21 cellular contexts compared by ENCODE assay signal in genomic region chrX:54708404-54708803, GRCh38.
DNase-seq lines count a peak whose midpoint lies in the region; ATAC-seq, FAIRE-seq and TF ChIP-seq lines count a peak whose summit lies in the region.
"Had no signal": no experiment of that assay in that cellular context is flagged by ENCODE, and none has a peak within 500 bp of the region (broad histone marks: within the 10 kb centered on the region; RNA-seq: fewer than 3 reads in every experiment).

No MANE protein-coding gene starts in this region.

- no peak for TF ChIP-seq POLR2A in right lobe of liver (IDR thresholded peaks at IDR 0.05)

- DNase-seq in GM12865 (ENCODE audit: low read depth) (peak; percentile 41), HuH-7.5 (ENCODE audit: low spot score) (peak; percentile 4), left lobe of liver (ENCODE audit: low spot score) (peak; percentile 80), right lobe of liver (peak; percentile 27 to 79 (median 58)), left cardiac atrium (no peak), type B pancreatic cell (ENCODE audit: extremely low spot score, unreplicated experiment) (no peak), GM19239 (ENCODE audit: insufficient read length, low spot score) (no peak)
- DNase-seq in activated CD4-positive, alpha-beta T cell treated with anti-CD3 and anti-CD28 coated beads, Interleukin-2, amount 10 ng/mL, durations not matched to agents 7 days and 5 days, result no peak
- DNase-seq: C1 segment of cervical spinal cord; Calu3; CD4-positive, alpha-beta memory T cell; COR-L47; DMS79; EL; GDM1; GOT3; HFFc6 had no signal

- POLR2A ChIA-PET in activated CD4-positive, alpha-beta T cell treated with anti-CD3 and anti-CD28 coated beads, Interleukin-2, amount 10 ng/mL, durations not matched to agents 7 days and 5 days (lab: Charles Lee), result no interaction called here

- peaks cover 4% of the 10 kb centered on the region for H3K27me3 Mint-ChIP-seq in activated CD4-positive, alpha-beta T cell treated with anti-CD3 and anti-CD28 coated beads, Interleukin-2, amount 10 ng/mL, durations not matched to agents 7 days and 5 days
- H3K27me3 Mint-ChIP-seq in type B pancreatic cell, result no peaks in the 10 kb centered on the region

- no peak overlapping the region for H3K4me3 Mint-ChIP-seq in activated CD4-positive, alpha-beta T cell treated with anti-CD3 and anti-CD28 coated beads, Interleukin-2, amount 10 ng/mL, durations not matched to agents 7 days and 5 days
- H3K4me3 Mint-ChIP-seq in type B pancreatic cell, result no peak overlapping the region
- H3K4me3 Mint-ChIP-seq: CD4-positive, alpha-beta memory T cell; HFFc6 had no signal

- no peak for FAIRE-seq in GM19239 (lab: Jason Lieb, UNC)
- FAIRE-seq: GM12891, GM18507, H54 had no signal

- peak; percentile 91 for ATAC-seq in left lobe of liver
- ATAC-seq in right lobe of liver, result peak; percentile 91 to 97 (median 94)
- no peak for ATAC-seq in left cardiac atrium

- H3K4me1 ChIP-seq in right lobe of liver, result peaks cover 0 to 26% (median 0%) of the 10 kb centered on the region in 4 donors
- H3K4me1 ChIP-seq: HAP-1 had no signal

- H3K27ac ChIP-seq in right lobe of liver, result peak overlapping the region in 2 of 3 donors; percentile 23 to 50

- H3K9me3 Mint-ChIP-seq in activated CD4-positive, alpha-beta T cell treated with anti-CD3 and anti-CD28 coated beads, Interleukin-2, amount 10 ng/mL, durations not matched to agents 7 days and 5 days, result no peaks in the 10 kb centered on the region
- H3K9me3 Mint-ChIP-seq in type B pancreatic cell, result peaks cover 4% of the 10 kb centered on the region
- H3K9me3 Mint-ChIP-seq: HFFc6 had no signal

- WGBS in right lobe of liver (ENCODE audit: insufficient coverage, low coverage, low lambda C conversion rate, missing lambda C conversion rate), result 22% methylated on average over 2 of the region's 2 CpGs

- H3K27me3 ChIP-seq in right lobe of liver, result no peaks in the 10 kb centered on the region

- no peak overlapping the region for H3K27ac Mint-ChIP-seq in activated CD4-positive, alpha-beta T cell treated with anti-CD3 and anti-CD28 coated beads, Interleukin-2, amount 10 ng/mL, durations not matched to agents 7 days and 5 days
- H3K27ac Mint-ChIP-seq in type B pancreatic cell, result no peak overlapping the region
- H3K27ac Mint-ChIP-seq: CD4-positive, alpha-beta memory T cell; HFFc6 had no signal

- no peaks in the 10 kb centered on the region for H3K36me3 ChIP-seq in right lobe of liver
- H3K36me3 ChIP-seq: HAP-1 had no signal

- no peak for TF ChIP-seq CTCF in GM12865 (IDR thresholded peaks at IDR 0.05; ENCODE audit: insufficient read depth, low read depth, low read length, missing control alignments)
- no peak for TF ChIP-seq CTCF in right lobe of liver (IDR thresholded peaks at IDR 0.05)
- TF ChIP-seq CTCF in type B pancreatic cell (conservative IDR thresholded peaks at IDR 0.05), result no peak

- H3K36me3 Mint-ChIP-seq in activated CD4-positive, alpha-beta T cell treated with anti-CD3 and anti-CD28 coated beads, Interleukin-2, amount 10 ng/mL, durations not matched to agents 7 days and 5 days (ENCODE audit: low read depth), result no peaks in the 10 kb centered on the region
- no peaks in the 10 kb centered on the region for H3K36me3 Mint-ChIP-seq in type B pancreatic cell
- H3K36me3 Mint-ChIP-seq: CD4-positive, alpha-beta memory T cell had no signal

- no peak overlapping the region for H3K4me3 ChIP-seq in GM12865 (ENCODE audit: low read depth, low read length)
- no peak overlapping the region for H3K4me3 ChIP-seq in right lobe of liver
- H3K4me3 ChIP-seq: HAP-1 had no signal

- CTCF ChIA-PET in activated CD4-positive, alpha-beta T cell treated with anti-CD3 and anti-CD28 coated beads, Interleukin-2, amount 10 ng/mL, durations not matched to agents 7 days and 5 days (lab: Charles Lee), result no interaction called here

- no peaks in the 10 kb centered on the region for H3K9me3 ChIP-seq in right lobe of liver
- H3K9me3 ChIP-seq: HAP-1 had no signal

- no peaks in the 10 kb centered on the region for H3K4me1 Mint-ChIP-seq in activated CD4-positive, alpha-beta T cell treated with anti-CD3 and anti-CD28 coated beads, Interleukin-2, amount 10 ng/mL, durations not matched to agents 7 days and 5 days
- no peaks in the 10 kb centered on the region for H3K4me1 Mint-ChIP-seq in type B pancreatic cell (ENCODE audit: unreplicated experiment)
- H3K4me1 Mint-ChIP-seq: CD4-positive, alpha-beta memory T cell had no signal

- intact Hi-C loops in right lobe of liver (cut with DNase I), result no loop called here
- intact Hi-C loops in left cardiac atrium (cut with DNase I), result no loop called here

Comparison
In these comparisons a context has a peak if more than half of its experiments do, and no peak if none do; other contexts are left out.
1. DNase-seq: peak in GM12865 (single experiment), HuH-7.5 (single experiment), left lobe of liver (single experiment) and right lobe of liver (3 of 3); none in activated CD4-positive, alpha-beta T cell treated with anti-CD3 and anti-CD28 coated beads, Interleukin-2, amount 10 ng/mL, durations not matched to agents 7 days and 5 days (single experiment), left cardiac atrium (single experiment), type B pancreatic cell (single experiment) and GM19239 (single experiment).
2. ATAC-seq: peak in left lobe of liver (single experiment) and right lobe of liver (4 of 4); none in left cardiac atrium (0 of 2).